8 cellular contexts compared by ENCODE assay signal in the genomic region with DNA sequence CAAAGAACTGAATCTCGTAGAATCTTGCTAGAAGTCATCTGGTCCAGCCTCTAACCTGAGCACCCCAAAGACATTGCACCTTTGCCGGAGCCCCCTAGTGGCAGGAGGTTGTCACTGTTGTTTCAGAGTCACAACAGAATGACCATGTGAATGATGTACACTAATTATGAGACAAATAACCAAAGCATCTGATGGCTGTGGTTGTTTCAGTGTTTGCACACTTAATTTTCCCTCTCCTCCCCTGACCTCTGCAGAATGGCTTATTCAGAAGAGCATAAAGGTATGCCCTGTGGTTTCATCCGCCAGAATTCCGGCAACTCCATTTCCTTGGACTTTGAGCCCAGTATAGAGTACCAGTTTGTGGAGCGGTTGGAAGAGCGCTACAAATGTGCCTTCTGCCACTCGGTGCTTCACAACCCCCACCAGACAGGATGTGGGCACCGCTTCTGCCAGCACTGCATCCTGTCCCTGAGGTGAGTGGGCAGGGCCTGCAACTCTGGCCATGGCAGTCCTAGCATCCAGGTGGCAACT. TPM values are rescaled to one million over a fixed set of nuclear protein-coding genes. Genes with fewer than 3 reads are reported as not detected.
DNase-seq lines count a peak whose midpoint lies in the region; ATAC-seq and TF ChIP-seq lines count a peak whose summit lies in the region.

No MANE protein-coding gene starts in this region.

- ATAC-seq in GM18502 (IDR thresholded peaks at IDR 0.05; ENCODE audit: poor library complexity, unreplicated experiment) (peak; percentile 87), HG02884 (IDR thresholded peaks at IDR 0.05; ENCODE audit: unreplicated experiment) (peak; percentile 91)

- intact Hi-C loops in A673 (cut with micrococcal nuclease; ENCODE audit: unreplicated experiment) = no loop called here
- intact Hi-C loops in PC-9 (cut with micrococcal nuclease; ENCODE audit: unreplicated experiment) = no loop called here
- intact Hi-C loops in activated T-helper 2 cell treated with anti-CD3 and anti-CD28 coated beads, Interferon-gamma antibody, Interleukin-2, Interleukin-4, amounts not matched to agents 10 μg/mL and 5 μg/mL and 100 μg/mL, durations not matched to agents 14 hours and 24 hours and 36 hours (cut with micrococcal nuclease) = loop anchor here (1.0 kb wide), 1 partner anchor 30 kb away; no protein-coding TSS in a partner anchor

- no peaks in the 10 kb centered on the region for H3K27me3 ChIP-seq in A673 (replicated peaks; ENCODE audit: insufficient read depth, low read depth, low read length, poor library complexity)
- no peaks in the 10 kb centered on the region for H3K27me3 ChIP-seq in PC-9 (ENCODE audit: insufficient read depth, low read depth)
- no peaks in the 10 kb centered on the region for H3K27me3 ChIP-seq in iPS DF 6.9 (ENCODE audit: control insufficient read depth, insufficient read depth, low read length)

- no peaks in the 10 kb centered on the region for H3K79me2 ChIP-seq in PC-9 (ENCODE audit: low read depth)

- CTCF ChIA-PET in A673 (lab: Charles Lee) = no interaction called here
- CTCF ChIA-PET in PC-9 (lab: Charles Lee) = no interaction called here

- peaks cover 29% of the 10 kb centered on the region for H3K9me3 Mint-ChIP-seq in activated T-helper 2 cell treated with anti-CD3 and anti-CD28 coated beads, Interferon-gamma antibody, Interleukin-2, Interleukin-4, amounts not matched to agents 10 μg/mL and 5 μg/mL and 100 μg/mL, durations not matched to agents 14 hours and 24 hours and 36 hours

- H3K36me3 ChIP-seq in A673 (ENCODE audit: insufficient read depth, low read length, poor library complexity, severe bottlenecking) = no peaks in the 10 kb centered on the region
- no peaks in the 10 kb centered on the region for H3K36me3 ChIP-seq in PC-9 (ENCODE audit: low read depth)
- H3K36me3 ChIP-seq in iPS DF 6.9 (ENCODE audit: control insufficient read depth, insufficient read depth, low read length) = no peaks in the 10 kb centered on the region

- POLR2A ChIA-PET in A673 (lab: Charles Lee; ENCODE audit: low non-redundant PET) = no interaction called here
- POLR2A ChIA-PET in PC-9 (lab: Charles Lee; ENCODE audit: unreplicated experiment) = no interaction called here

- no TSS peak for BruUV-seq in A673 (replicated peaks; lab: Mats Ljungman, UMichigan)
- BruUV-seq in PC-9 (replicated peaks; lab: Mats Ljungman, UMichigan) = no TSS peak

- no peak overlapping the region for H3K4me3 ChIP-seq in A673 (ENCODE audit: low read depth, low read length, poor library complexity, severe bottlenecking)
- H3K4me3 ChIP-seq in PC-9 = no peak overlapping the region
- no peak overlapping the region for H3K4me3 ChIP-seq in iPS DF 6.9 (ENCODE audit: low read length)

- no peaks in the 10 kb centered on the region for H3F3A ChIP-seq in PC-9 (ENCODE audit: insufficient read depth, low read depth)

- peaks cover 88% of the 10 kb centered on the region for H3K36me3 Mint-ChIP-seq in activated T-helper 2 cell treated with anti-CD3 and anti-CD28 coated beads, Interferon-gamma antibody, Interleukin-2, Interleukin-4, amounts not matched to agents 10 μg/mL and 5 μg/mL and 100 μg/mL, durations not matched to agents 14 hours and 24 hours and 36 hours (ENCODE audit: low read depth)

- peak overlapping the region; percentile 55 for H3K4me3 Mint-ChIP-seq in activated T-helper 2 cell treated with anti-CD3 and anti-CD28 coated beads, Interferon-gamma antibody, Interleukin-2, Interleukin-4, amounts not matched to agents 10 μg/mL and 5 μg/mL and 100 μg/mL, durations not matched to agents 14 hours and 24 hours and 36 hours (ENCODE audit: low read depth)

- 0 out of 2 replicates have a peak, but pooled peaks cover 3% of the 10 kb centered on the region for H4K20me1 ChIP-seq in PC-9 (ENCODE audit: insufficient read depth)

- no peak overlapping the region for H3K4me2 ChIP-seq in PC-9

- peak; percentile 75 for TF ChIP-seq CTCF in A673 (conservative IDR thresholded peaks at IDR 0.05; ENCODE audit: low read depth, low read length)
- TF ChIP-seq CTCF in PC-9 (conservative IDR thresholded peaks at IDR 0.05) = peak; percentile 87

- peak overlapping the region; percentile 62 for H3K27ac Mint-ChIP-seq in activated T-helper 2 cell treated with anti-CD3 and anti-CD28 coated beads, Interferon-gamma antibody, Interleukin-2, Interleukin-4, amounts not matched to agents 10 μg/mL and 5 μg/mL and 100 μg/mL, durations not matched to agents 14 hours and 24 hours and 36 hours

- no peak overlapping the region for H3K27ac ChIP-seq in A673 (ENCODE audit: low read depth, low read length, poor library complexity, severe bottlenecking)
- no peak overlapping the region for H3K27ac ChIP-seq in PC-9
- no peak overlapping the region for H3K27ac ChIP-seq in iPS DF 6.9 (ENCODE audit: low read length)

- no CpG with 5 or more reads among the region's 8 CpGs for WGBS in iPS DF 6.9 (ENCODE audit: insufficient coverage, insufficient read length)

- H2AFZ ChIP-seq in PC-9 = no peak overlapping the region

- peaks cover 55% of the 10 kb centered on the region for H3K4me1 Mint-ChIP-seq in activated T-helper 2 cell treated with anti-CD3 and anti-CD28 coated beads, Interferon-gamma antibody, Interleukin-2, Interleukin-4, amounts not matched to agents 10 μg/mL and 5 μg/mL and 100 μg/mL, durations not matched to agents 14 hours and 24 hours and 36 hours (ENCODE audit: low read depth)

- no peaks in the 10 kb centered on the region for H3K9me3 ChIP-seq in A673 (ENCODE audit: low read depth, low read length, poor library complexity, severe bottlenecking)
- peaks cover 3% of the 10 kb centered on the region; the same call in 1 of the 2 replicates for H3K9me3 ChIP-seq in PC-9 (ENCODE audit: insufficient read depth, low read depth)
- no peaks in the 10 kb centered on the region for H3K9me3 ChIP-seq in iPS DF 6.9 (ENCODE audit: control insufficient read depth, insufficient read depth, low read length)

- DNase-seq in A673 (ENCODE audit: low spot score) (peak; percentile 37), PC-9 (peak in 1 of 2 experiments; percentile 30), iPS DF 6.9 (ENCODE audit: low read depth, low spot score) (peak; percentile 16), inferior parietal cortex (ENCODE audit: extremely low spot score) (no peak)
- no peak for DNase-seq in activated T-helper 2 cell treated with anti-CD3 and anti-CD28 coated beads, Interferon-gamma antibody, Interleukin-2, Interleukin-4, amounts not matched to agents 10 μg/mL and 5 μg/mL and 100 μg/mL, durations not matched to agents 14 hours and 24 hours and 36 hours (ENCODE audit: low spot score)
- peak; percentile 20 to 36 for DNase-seq in stimulated activated CD8-positive, alpha-beta memory T cell treated with anti-CD3 and anti-CD28 coated beads, Interleukin-2, amount 100 ng/mL, for 1 hour (ENCODE audit: low read depth in 2 of 2)

- H3K9me2 ChIP-seq in PC-9 (ENCODE audit: insufficient read depth) = no peaks in the 10 kb centered on the region

- no peaks in the 10 kb centered on the region for H3K27me3 Mint-ChIP-seq in activated T-helper 2 cell treated with anti-CD3 and anti-CD28 coated beads, Interferon-gamma antibody, Interleukin-2, Interleukin-4, amounts not matched to agents 10 μg/mL and 5 μg/mL and 100 μg/mL, durations not matched to agents 14 hours and 24 hours and 36 hours (ENCODE audit: low read depth)

- H3K4me1 ChIP-seq in A673 (ENCODE audit: insufficient read depth, low read length, poor library complexity, severe bottlenecking) (no peaks in the 10 kb centered on the region), PC-9 (replicated peaks; ENCODE audit: insufficient read depth) (peaks cover 6% of the 10 kb centered on the region), iPS DF 6.9 (ENCODE audit: control insufficient read depth, insufficient read depth, low read length) (no peaks in the 10 kb centered on the region)

RNA-seq across cellular contexts. Expression of a gene that starts 26.4 kb away (rescaled TPM):
- 7.1 and 8.7 TPM in 2 replicates for total RNA-seq in A673 (2021)
- 8.1 and 10.9 TPM in 2 replicates for total RNA-seq in PC-9 (2021)
- 63.8 and 64.6 TPM in 2 replicates for total RNA-seq in activated T-helper 2 cell treated with anti-CD3 and anti-CD28 coated beads, Interferon-gamma antibody, Interleukin-2, Interleukin-4, amounts not matched to agents 10 μg/mL and 5 μg/mL and 100 μg/mL, durations not matched to agents 14 hours and 24 hours and 36 hours

Comparison
In these comparisons a context has a peak if more than half of its experiments do, and no peak if none do; other contexts are left out.
1. DNase-seq: peak in A673 (single experiment), iPS DF 6.9 (single experiment) and stimulated activated CD8-positive, alpha-beta memory T cell treated with anti-CD3 and anti-CD28 coated beads, Interleukin-2, amount 100 ng/mL, for 1 hour (2 of 2); none in activated T-helper 2 cell treated with anti-CD3 and anti-CD28 coated beads, Interferon-gamma antibody, Interleukin-2, Interleukin-4, amounts not matched to agents 10 μg/mL and 5 μg/mL and 100 μg/mL, durations not matched to agents 14 hours and 24 hours and 36 hours (single experiment) and inferior parietal cortex (single experiment).